In the genomic region with DNA sequence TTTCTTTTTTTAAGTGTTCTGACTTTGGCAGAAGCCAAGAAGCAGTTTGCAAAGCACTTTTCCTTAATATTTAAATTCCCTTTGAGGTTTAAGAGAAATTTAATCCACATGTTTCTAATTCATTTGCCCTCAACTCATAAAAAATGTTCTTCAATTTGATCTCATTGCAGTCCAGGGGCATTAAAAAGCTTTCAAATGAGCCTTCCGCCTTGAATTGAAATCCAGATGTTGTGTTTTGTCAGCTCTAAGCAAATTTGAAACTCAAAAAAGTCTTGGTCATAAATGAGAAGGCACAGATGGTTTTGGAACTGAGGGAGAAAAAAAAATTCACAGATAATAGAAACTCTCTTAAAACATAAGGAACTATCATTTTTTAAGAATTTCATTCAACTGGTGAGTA, we compare ENCODE assay signal across 37 cellular contexts.
"Had no signal": no experiment of that assay in that cellular context is flagged by ENCODE, and none has a peak within 500 bp of the region (broad histone marks: within the 10 kb centered on the region; RNA-seq: fewer than 3 reads in every experiment).

No MANE protein-coding gene starts in this region.

- H3K4me1 ChIP-seq: adrenal gland, body of pancreas, breast epithelium had no signal

- H3K27ac ChIP-seq: adrenal gland, body of pancreas, brain microvascular endothelial cell, breast epithelium, WERI-Rb-1 had no signal

- DNase-seq: activated CD4-positive, alpha-beta memory T cell treated with anti-CD3 and anti-CD28 coated beads, Interleukin-2, amount 10 ng/mL, durations not matched to agents 7 days and 5 days; activated CD4-positive, alpha-beta T cell treated with anti-CD3 and anti-CD28 coated beads for 1 hour; activated CD4-positive, alpha-beta T cell treated with anti-CD3 and anti-CD28 coated beads for 36 hours; activated CD4-positive, alpha-beta T cell treated with anti-CD3 and anti-CD28 coated beads for 48 hours; activated CD4-positive, alpha-beta T cell treated with anti-CD3 and anti-CD28 coated beads, Interleukin-2, amount 10 ng/mL, durations not matched to agents 7 days and 5 days; activated CD4-positive, alpha-beta T cell treated with anti-CD3 and anti-CD28 coated beads, Interleukin-2, amount 50 U/mL, for 48 hours; activated CD4-positive, CD25-positive, alpha-beta regulatory T cell; activated CD8-positive, alpha-beta memory T cell treated with anti-CD3 and anti-CD28 coated beads for 24 hours; activated CD8-positive, alpha-beta memory T cell treated with anti-CD3 and anti-CD28 coated beads, Interleukin-2, amount 10 ng/mL, durations not matched to agents 7 days and 5 days; activated CD8-positive, alpha-beta memory T cell treated with anti-CD3 and anti-CD28 coated beads, Interleukin-2, amount 50 U/mL, for 48 hours; activated CD8-positive, alpha-beta T cell treated with anti-CD3 and anti-CD28 coated beads, Interleukin-2, amount 10 ng/mL, durations not matched to agents 7 days and 5 days; activated effector memory CD4-positive, alpha-beta T cell treated with Interleukin-2 at 50 U/mL for 16 hours; activated gamma-delta T cell; activated naive CD4-positive, alpha-beta T cell treated with anti-CD3 and anti-CD28 coated beads, Interleukin-2, amount 50 U/mL, for 16 hours; activated naive CD4-positive, alpha-beta T cell treated with Interleukin-2 at 50 U/mL for 16 hours; activated naive CD8-positive, alpha-beta T cell treated with anti-CD3 and anti-CD28 coated beads for 36 hours; activated T-cell treated with anti-CD3 and anti-CD28 coated beads, Interleukin-2, amount 50 U/mL, for 24 hours; activated T-cell treated with anti-CD3 and anti-CD28 coated beads, Interleukin-2, amount 50 U/mL, for 48 hours; adrenal gland; amniotic stem cell; aorta; body of pancreas; brain microvascular endothelial cell; central memory CD4-positive, alpha-beta T cell; T-helper 1 cell; T-helper 2 cell; T-helper 9 cell; WERI-Rb-1 had no signal

- H3K27me3 Mint-ChIP-seq: activated CD4-positive, alpha-beta memory T cell treated with anti-CD3 and anti-CD28 coated beads, Interleukin-2, amount 10 ng/mL, durations not matched to agents 7 days and 5 days; activated CD4-positive, alpha-beta T cell treated with anti-CD3 and anti-CD28 coated beads for 36 hours; activated CD4-positive, alpha-beta T cell treated with anti-CD3 and anti-CD28 coated beads, Interleukin-2, amount 10 ng/mL, durations not matched to agents 7 days and 5 days; activated CD8-positive, alpha-beta memory T cell treated with anti-CD3 and anti-CD28 coated beads, Interleukin-2, amount 10 ng/mL, durations not matched to agents 7 days and 5 days; activated naive CD8-positive, alpha-beta T cell treated with anti-CD3 and anti-CD28 coated beads for 36 hours; activated T-cell treated with anti-CD3 and anti-CD28 coated beads, Interleukin-2, amount 50 U/mL, for 24 hours had no signal

- H3K27me3 ChIP-seq: adrenal gland, body of pancreas, brain microvascular endothelial cell, breast epithelium had no signal

- ATAC-seq: activated CD4-positive, alpha-beta T cell treated with anti-CD3 and anti-CD28 coated beads for 36 hours; activated CD4-positive, CD25-positive, alpha-beta regulatory T cell treated with anti-CD3 and anti-CD28 coated beads, Interleukin-2, amount 50 U/mL, for 24 hours; activated CD8-positive, alpha-beta memory T cell treated with anti-CD3 and anti-CD28 coated beads, Interleukin-2, amount 10 ng/mL, durations not matched to agents 7 days and 5 days; activated CD8-positive, alpha-beta T cell treated with anti-CD3 and anti-CD28 coated beads, Interleukin-2, amount 10 ng/mL, durations not matched to agents 7 days and 5 days; activated naive CD4-positive, alpha-beta T cell treated with anti-CD3 and anti-CD28 coated beads, Interleukin-2, amount 50 U/mL, for 72 hours; body of pancreas; WTC11 had no signal

- H3K4me3 Mint-ChIP-seq: activated CD4-positive, alpha-beta memory T cell treated with anti-CD3 and anti-CD28 coated beads, Interleukin-2, amount 10 ng/mL, durations not matched to agents 7 days and 5 days; activated CD4-positive, alpha-beta T cell treated with anti-CD3 and anti-CD28 coated beads for 36 hours; activated CD4-positive, alpha-beta T cell treated with anti-CD3 and anti-CD28 coated beads, Interleukin-2, amount 10 ng/mL, durations not matched to agents 7 days and 5 days; activated CD8-positive, alpha-beta memory T cell treated with anti-CD3 and anti-CD28 coated beads, Interleukin-2, amount 10 ng/mL, durations not matched to agents 7 days and 5 days; activated CD8-positive, alpha-beta T cell treated with anti-CD3 and anti-CD28 coated beads, Interleukin-2, amount 10 ng/mL, durations not matched to agents 7 days and 5 days; activated naive CD8-positive, alpha-beta T cell treated with anti-CD3 and anti-CD28 coated beads for 36 hours; activated T-cell treated with anti-CD3 and anti-CD28 coated beads, Interleukin-2, amount 50 U/mL, for 24 hours; T-helper 1 cell treated with Interleukin-12 subunit alpha and Interleukin-12 subunit beta and Interleukin-4 antibody, amounts not matched to agents 30 μg/mL and 1 μg/mL, for 36 hours; T-helper 2 cell treated with Interferon-gamma antibody and Interleukin-4, amounts not matched to agents 5 μg/mL and 100 μg/mL, for 36 hours; WTC11 had no signal

- H3K36me3 ChIP-seq: adrenal gland, brain microvascular endothelial cell, breast epithelium, WERI-Rb-1 had no signal

- H3K9me3 ChIP-seq: adrenal gland, body of pancreas, breast epithelium had no signal

- H3K27ac Mint-ChIP-seq: activated CD4-positive, alpha-beta memory T cell treated with anti-CD3 and anti-CD28 coated beads, Interleukin-2, amount 10 ng/mL, durations not matched to agents 7 days and 5 days; activated CD4-positive, alpha-beta T cell treated with anti-CD3 and anti-CD28 coated beads for 36 hours; activated CD4-positive, alpha-beta T cell treated with anti-CD3 and anti-CD28 coated beads, Interleukin-2, amount 10 ng/mL, durations not matched to agents 7 days and 5 days; activated CD8-positive, alpha-beta memory T cell treated with anti-CD3 and anti-CD28 coated beads, Interleukin-2, amount 10 ng/mL, durations not matched to agents 7 days and 5 days; activated CD8-positive, alpha-beta T cell treated with anti-CD3 and anti-CD28 coated beads, Interleukin-2, amount 10 ng/mL, durations not matched to agents 7 days and 5 days; activated naive CD4-positive, alpha-beta T cell treated with anti-CD3 and anti-CD28 coated beads, Interleukin-2, amount 50 U/mL, for 72 hours; activated naive CD8-positive, alpha-beta T cell treated with anti-CD3 and anti-CD28 coated beads for 36 hours; activated T-cell treated with anti-CD3 and anti-CD28 coated beads, Interleukin-2, amount 50 U/mL, for 24 hours; activated T-helper 2 cell treated with anti-CD3 and anti-CD28 coated beads, Interferon-gamma antibody, Interleukin-2, Interleukin-4, amounts not matched to agents 10 μg/mL and 5 μg/mL and 100 μg/mL, durations not matched to agents 14 hours and 24 hours and 36 hours; T-helper 1 cell treated with Interleukin-12 subunit alpha and Interleukin-12 subunit beta and Interleukin-4 antibody, amounts not matched to agents 30 μg/mL and 1 μg/mL, for 36 hours; T-helper 2 cell treated with Interferon-gamma antibody and Interleukin-4, amounts not matched to agents 5 μg/mL and 100 μg/mL, for 36 hours; WTC11 had no signal

- FAIRE-seq: astrocyte, TTC549 had no signal

- H3K4me3 ChIP-seq: adrenal gland, body of pancreas, breast epithelium had no signal

- H3K36me3 Mint-ChIP-seq: activated CD8-positive, alpha-beta memory T cell treated with anti-CD3 and anti-CD28 coated beads, Interleukin-2, amount 10 ng/mL, durations not matched to agents 7 days and 5 days; activated naive CD8-positive, alpha-beta T cell treated with anti-CD3 and anti-CD28 coated beads for 36 hours; WTC11 had no signal

- H3K4me1 Mint-ChIP-seq: activated CD4-positive, alpha-beta memory T cell treated with anti-CD3 and anti-CD28 coated beads, Interleukin-2, amount 10 ng/mL, durations not matched to agents 7 days and 5 days; activated CD4-positive, alpha-beta T cell treated with anti-CD3 and anti-CD28 coated beads for 36 hours; activated CD4-positive, alpha-beta T cell treated with anti-CD3 and anti-CD28 coated beads, Interleukin-2, amount 10 ng/mL, durations not matched to agents 7 days and 5 days; activated CD8-positive, alpha-beta memory T cell treated with anti-CD3 and anti-CD28 coated beads, Interleukin-2, amount 10 ng/mL, durations not matched to agents 7 days and 5 days; activated naive CD8-positive, alpha-beta T cell treated with anti-CD3 and anti-CD28 coated beads for 36 hours; WTC11 had no signal
